ENCODE assay signal across 8 cellular contexts in genomic region chr2:11154460-11155325, GRCh38. TPM values are rescaled to one million over a fixed set of nuclear protein-coding genes. Genes with fewer than 3 reads are reported as not detected.
A peak's percentile ranks its signal among the peaks of the same experiment; 100 is the strongest.
DNase-seq lines count a peak whose midpoint lies in the region; ATAC-seq and TF ChIP-seq lines count a peak whose summit lies in the region.

No MANE protein-coding gene starts in this region.

- peak; percentile 98 for DNase-seq in DND-41
- peak; percentile 89 for DNase-seq in KG1 (lab: John Stamatoyannopoulos, UW)
- DNase-seq in activated T-cell treated with anti-CD3 and anti-CD28 coated beads, Interleukin-2, amount 50 U/mL, for 48 hours = peak; percentile 98
- peak; percentile 85 for DNase-seq in esophagus squamous epithelium (lab: John Stamatoyannopoulos, UW)
- peak; percentile 95 for DNase-seq in naive B cell
- DNase-seq in stimulated activated CD8-positive, alpha-beta memory T cell treated with anti-CD3 and anti-CD28 coated beads, Interleukin-7, amount 100 ng/mL, for 48 hours (ENCODE audit: extremely low read depth in 1 of 2, low read depth in 1 of 2) = peak; percentile 94 to 97

- no peaks in the 10 kb centered on the region for H3K27me3 Mint-ChIP-seq in naive B cell

- 4 to 14% methylated on average over 9 to 11 of the region's 54 CpGs for WGBS in esophagus squamous epithelium, 2 donors

- no peaks in the 10 kb centered on the region for H4K20me1 ChIP-seq in DND-41 (ENCODE audit: insufficient read depth, low read length)

- ATAC-seq in DND-41 (ENCODE audit: insufficient read depth, low read depth) (peak; percentile 78), GM21786 (IDR thresholded peaks at IDR 0.05; ENCODE audit: unreplicated experiment) (peak; percentile 67), naive B cell (ENCODE audit: low read depth in 2 of 2) (peak; percentile 87 to 88)

- peaks cover 6% of the 10 kb centered on the region for H3K27me3 ChIP-seq in DND-41 (ENCODE audit: insufficient read depth, low read length, poor library complexity)
- H3K27me3 ChIP-seq in esophagus squamous epithelium = no peaks in the 10 kb centered on the region

- H3K79me2 ChIP-seq in DND-41 (ENCODE audit: insufficient read depth, low read length) = no peaks in the 10 kb centered on the region

- TF ChIP-seq POLR2A in esophagus squamous epithelium (IDR thresholded peaks at IDR 0.05) = peak in 1 of 4 donors; percentile 30

- peaks cover 17 to 23% (median 17%) of the 10 kb centered on the region in 3 donors for H3K4me1 Mint-ChIP-seq in naive B cell

- peak overlapping the region; percentile 80 for H3K4me2 ChIP-seq in DND-41 (ENCODE audit: insufficient read depth, low read length)

- H3K4me3 ChIP-seq in DND-41 (ENCODE audit: low read depth in 1 of 2, low read length in 2 of 2) (peak overlapping the region; percentile 16 to 63; a peak in 3 of 4 replicates), esophagus squamous epithelium (peak overlapping the region; percentile 23 to 73 (median 58))

- no peaks in the 10 kb centered on the region for H3K36me3 Mint-ChIP-seq in naive B cell

- intact Hi-C loops in esophagus squamous epithelium (cut with DNase I) = no loop called here

- H3K36me3 ChIP-seq in DND-41 (ENCODE audit: insufficient read depth, low read length) (no peaks in the 10 kb centered on the region), esophagus squamous epithelium (no peaks in the 10 kb centered on the region)

- peak overlapping the region; percentile 58 for H3K9ac ChIP-seq in DND-41 (ENCODE audit: low read depth, low read length)

- TF ChIP-seq CTCF in DND-41 (IDR thresholded peaks at IDR 0.05; ENCODE audit: borderline replicate concordance, extremely low read depth, low read length, poor library complexity, severe bottlenecking) (no peak), esophagus squamous epithelium (IDR thresholded peaks at IDR 0.05) (no peak)

- peak overlapping the region; percentile 74 to 93 (median 88) for H3K4me3 Mint-ChIP-seq in naive B cell

- H3K27ac ChIP-seq in DND-41 (ENCODE audit: low read length) (peak overlapping the region; percentile 37), esophagus squamous epithelium (peak overlapping the region; percentile 84 to 96 (median 92))

- peak overlapping the region in 5 of 6 donors; percentile 65 to 88 (median 78) for H3K27ac Mint-ChIP-seq in naive B cell

- H3K9me3 ChIP-seq in DND-41 (ENCODE audit: insufficient read depth, low read length, severe bottlenecking) = no peaks in the 10 kb centered on the region
- H3K9me3 ChIP-seq in esophagus squamous epithelium = no peaks in the 10 kb centered on the region

- H2AFZ ChIP-seq in DND-41 (ENCODE audit: low read depth, low read length) = peak overlapping the region; percentile 69

- no peaks in the 10 kb centered on the region for H3K9me3 Mint-ChIP-seq in naive B cell

- H3K4me1 ChIP-seq in DND-41 (ENCODE audit: insufficient read depth, low read length) (peaks cover 19% of the 10 kb centered on the region), esophagus squamous epithelium (peaks cover 13 to 22% (median 21%) of the 10 kb centered on the region in 3 donors)

TF ChIP-seq in PFSK-1, 5 proteins besides CTCF, POLR2A, EP300 and RAD21:
- TF ChIP-seq FOXP2 (optimal IDR thresholded peaks at IDR 0.05; ENCODE audit: borderline replicate concordance, extremely low read depth, extremely low read length, insufficient read depth) = peak; percentile 79
- TF ChIP-seq REST (IDR thresholded peaks at IDR 0.05; ENCODE audit: insufficient read depth in 1 of 2, low read depth in 2 of 2, low read length in 2 of 2) = no peak

RNA-seq across cellular contexts. Expression of gene SLC66A3, which starts 0.6 kb away (rescaled TPM):
- 7.6 TPM for polyA plus RNA-seq in PFSK-1 (2012; ENCODE audit: insufficient read length, low read depth)
- 10 to 100 TPM; 15.6 to 27.8 (median 20.2) TPM for total RNA-seq in esophagus squamous epithelium
- polyA plus RNA-seq in naive B cell (ENCODE audit: low read depth in 6 of 6) = 10 to 100 TPM; 40.3 to 85.1 (median 43.9) TPM

Comparison
In these comparisons a context has a peak if more than half of its experiments do, and no peak if none do; other contexts are left out.
1. Peak in every context shown above with its lines: DNase-seq, ATAC-seq, H3K4me3 ChIP-seq and H3K27ac ChIP-seq.